15 cellular contexts compared by ENCODE assay signal in genomic region chr4:41135761-41136160, GRCh38.
A peak's percentile ranks its signal among the peaks of the same experiment; 100 is the strongest.
DNase-seq lines count a peak whose midpoint lies in the region; ATAC-seq, FAIRE-seq and TF ChIP-seq lines count a peak whose summit lies in the region.
"Had no signal": no experiment of that assay in that cellular context is flagged by ENCODE, and none has a peak within 500 bp of the region (broad histone marks: within the 10 kb centered on the region; RNA-seq: fewer than 3 reads in every experiment).

No MANE protein-coding gene starts in this region.

- FAIRE-seq in bronchial epithelial cell (lab: Jason Lieb, UNC) (peak; percentile 28), islet of Langerhans (lab: Jason Lieb, UNC) (peak; percentile 17)

- H3K9me3 ChIP-seq in HUES48 (ENCODE audit: control insufficient read depth, insufficient read depth, low read length), result no peaks in the 10 kb centered on the region
- no peaks in the 10 kb centered on the region for H3K9me3 ChIP-seq in thyroid gland

- H3K9me3 Mint-ChIP-seq in activated T-helper 17 cell treated with anti-CD3 and anti-CD28 coated beads, Interleukin-2, amount 50 U/mL, for 72 hours, result no peaks in the 10 kb centered on the region
- H3K9me3 Mint-ChIP-seq: activated B cell treated with CpG ODN at 0.5 μM for 24 hours; activated T-cell treated with anti-CD3 and anti-CD28 coated beads, Interleukin-2, amount 50 U/mL, for 4 hours had no signal

- H3K4me3 Mint-ChIP-seq in activated T-helper 17 cell treated with anti-CD3 and anti-CD28 coated beads, Interleukin-2, amount 50 U/mL, for 72 hours, result no peak overlapping the region
- H3K4me3 Mint-ChIP-seq: activated B cell treated with CpG ODN at 0.5 μM for 24 hours; activated CD8-positive, alpha-beta T cell treated with anti-CD3 and anti-CD28 coated beads, Interleukin-2, amount 10 ng/mL, durations not matched to agents 7 days and 5 days; activated T-cell treated with anti-CD3 and anti-CD28 coated beads, Interleukin-2, amount 50 U/mL, for 4 hours had no signal

- intact Hi-C loops in thyroid gland (cut with DNase I), result no loop called here

- H3K4me3 ChIP-seq in HUES48 (ENCODE audit: low read depth, low read length) (no peak overlapping the region), bronchial epithelial cell (ENCODE audit: low read depth, low read length) (no peak overlapping the region), thyroid gland (replicated peaks in 1 of 3) (no peak overlapping the region)

- peaks cover 6% of the 10 kb centered on the region for H3K27me3 Mint-ChIP-seq in activated T-helper 17 cell treated with anti-CD3 and anti-CD28 coated beads, Interleukin-2, amount 50 U/mL, for 72 hours
- H3K27me3 Mint-ChIP-seq: activated B cell treated with CpG ODN at 0.5 μM for 24 hours had no signal

- no peaks in the 10 kb centered on the region for H3K36me3 Mint-ChIP-seq in activated T-helper 17 cell treated with anti-CD3 and anti-CD28 coated beads, Interleukin-2, amount 50 U/mL, for 72 hours (ENCODE audit: low read depth)

- WGBS in thyroid gland, 2 donors, result 31 to 70% methylated on average over 1 of the region's 1 CpG

- no peak for TF ChIP-seq CTCF in bronchial epithelial cell (IDR thresholded peaks at IDR 0.05; ENCODE audit: insufficient read depth, low read length, severe bottlenecking)
- no peak for TF ChIP-seq CTCF in thyroid gland (IDR thresholded peaks at IDR 0.05)

- H3K27ac Mint-ChIP-seq in activated T-helper 17 cell treated with anti-CD3 and anti-CD28 coated beads, Interleukin-2, amount 50 U/mL, for 72 hours, result no peak overlapping the region
- H3K27ac Mint-ChIP-seq: activated B cell treated with CpG ODN at 0.5 μM for 24 hours; activated CD8-positive, alpha-beta T cell treated with anti-CD3 and anti-CD28 coated beads, Interleukin-2, amount 10 ng/mL, durations not matched to agents 7 days and 5 days had no signal

- H3K27me3 ChIP-seq in HUES48 (ENCODE audit: control insufficient read depth, insufficient read depth, low read length) (no peaks in the 10 kb centered on the region), bronchial epithelial cell (ENCODE audit: control insufficient read depth, insufficient read depth, low read length) (no peaks in the 10 kb centered on the region), thyroid gland (no peaks in the 10 kb centered on the region)

- DNase-seq in bronchial epithelial cell (ENCODE audit: low read depth) (peak; percentile 78), thyroid gland (no peak), NCI-H187 (lab: John Stamatoyannopoulos, UW) (no peak)
- DNase-seq in activated naive CD4-positive, alpha-beta T cell treated with Interleukin-2 at 50 U/mL for 16 hours, result no peak
- DNase-seq: activated B cell treated with CpG ODN at 0.5 μM for 24 hours; activated CD8-positive, alpha-beta T cell treated with anti-CD3 and anti-CD28 coated beads, Interleukin-2, amount 10 ng/mL, durations not matched to agents 7 days and 5 days; activated naive CD4-positive, alpha-beta T cell treated with anti-CD3 and anti-CD28 coated beads, Interleukin-2, amount 50 U/mL, for 16 hours; activated T-cell treated with anti-CD3 and anti-CD28 coated beads, Interleukin-2, amount 50 U/mL, for 4 hours; AML-193; cortex of kidney; GOT3; NCI-H1436 treated with DMSO at 0.1 percent for 48 hours had no signal

- H3K36me3 ChIP-seq in HUES48 (ENCODE audit: control insufficient read depth, insufficient read depth, low read length), result no peaks in the 10 kb centered on the region
- peaks cover 1% of the 10 kb centered on the region for H3K36me3 ChIP-seq in bronchial epithelial cell (ENCODE audit: control insufficient read depth, insufficient read depth, low read length)
- H3K36me3 ChIP-seq in thyroid gland, result no peaks in the 10 kb centered on the region

- H3K4me1 Mint-ChIP-seq in activated T-helper 17 cell treated with anti-CD3 and anti-CD28 coated beads, Interleukin-2, amount 50 U/mL, for 72 hours, result no peaks in the 10 kb centered on the region
- H3K4me1 Mint-ChIP-seq: activated B cell treated with CpG ODN at 0.5 μM for 24 hours had no signal

- peak overlapping the region; percentile 40 for H3K27ac ChIP-seq in HUES48 (ENCODE audit: low read depth, low read length)
- H3K27ac ChIP-seq in thyroid gland, result peak overlapping the region; percentile 73 to 95 (median 91)

- no peak overlapping the region for H3K9ac ChIP-seq in HUES48 (ENCODE audit: low read depth, low read length)

- TF ChIP-seq POLR2A in thyroid gland (IDR thresholded peaks at IDR 0.05), result peak in 1 of 2 donors; percentile 13

- H3K4me1 ChIP-seq in HUES48 (ENCODE audit: control insufficient read depth, insufficient read depth, low read length), result peaks cover 47% of the 10 kb centered on the region
- H3K4me1 ChIP-seq in thyroid gland, result peaks cover 57 to 71% of the 10 kb centered on the region in 2 donors

- no peak for ATAC-seq in activated T-helper 17 cell treated with anti-CD3 and anti-CD28 coated beads, Interleukin-2, amount 50 U/mL, for 72 hours (replicated peaks)
- ATAC-seq: activated CD8-positive, alpha-beta T cell treated with anti-CD3 and anti-CD28 coated beads, Interleukin-2, amount 10 ng/mL, durations not matched to agents 7 days and 5 days; activated T-cell treated with anti-CD3 and anti-CD28 coated beads, Interleukin-2, amount 50 U/mL, for 4 hours had no signal
